ENCODE assay signal across 17 cellular contexts in the genomic region with DNA sequence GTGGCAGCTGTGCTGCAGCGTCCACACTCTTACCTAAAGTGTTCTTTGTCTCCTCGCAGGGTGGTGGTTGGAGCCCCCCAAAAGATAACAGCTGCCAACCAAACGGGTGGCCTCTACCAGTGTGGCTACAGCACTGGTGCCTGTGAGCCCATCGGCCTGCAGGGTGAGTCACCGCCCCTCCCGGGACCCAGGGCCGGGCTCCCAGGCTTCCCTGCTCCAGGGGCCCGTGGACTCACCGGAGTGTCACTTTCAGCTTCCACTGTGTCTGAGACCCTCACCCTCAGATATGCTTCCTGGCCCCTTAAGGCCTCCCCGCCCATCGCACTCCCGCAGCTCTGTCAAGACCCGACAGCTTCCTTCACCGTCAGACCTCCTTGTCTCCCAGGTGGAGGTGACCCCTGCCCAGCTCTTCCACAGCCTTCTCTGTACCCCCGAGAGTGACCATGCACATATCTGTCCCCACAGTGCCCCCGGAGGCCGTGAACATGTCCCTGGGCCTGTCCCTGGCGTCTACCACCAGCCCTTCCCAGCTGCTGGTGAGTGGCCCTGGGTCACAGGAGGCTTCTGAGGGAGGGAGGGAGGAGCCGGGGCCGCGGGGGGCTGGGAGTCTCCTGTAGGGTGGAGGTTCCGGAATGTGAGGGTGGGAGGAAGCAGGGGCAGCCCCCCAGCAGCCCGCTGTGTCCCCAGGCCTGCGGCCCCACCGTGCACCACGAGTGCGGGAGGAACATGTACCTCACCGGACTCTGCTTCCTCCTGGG. TPM values are rescaled to one million over a fixed set of nuclear protein-coding genes. Genes with fewer than 3 reads are reported as not detected.
DNase-seq lines count a peak whose midpoint lies in the region; ATAC-seq and TF ChIP-seq lines count a peak whose summit lies in the region.
"Had no signal": no experiment of that assay in that cellular context is flagged by ENCODE, and none has a peak within 500 bp of the region (broad histone marks: within the 10 kb centered on the region; RNA-seq: fewer than 3 reads in every experiment).

No MANE protein-coding gene starts in this region.

- DNase-seq in SK-N-SH (peak; percentile 17), LHCN-M2 (ENCODE audit: low read depth) (peak; percentile 6), iPS-NIHi11 (ENCODE audit: low spot score) (peak; percentile 52), NCI-H524 (lab: John Stamatoyannopoulos, UW) (no peak)
- DNase-seq: 8988T; activated CD8-positive, alpha-beta memory T cell treated with anti-CD3 and anti-CD28 coated beads, Interleukin-2, amount 50 U/mL, for 48 hours; NCI-H1105 treated with DMSO at 0.1 percent for 48 hours; NCI-H446 treated with DMSO at 0.1 percent for 48 hours; sigmoid colon had no signal

- H3K36me3 ChIP-seq in SK-N-SH (replicated peaks in 1 of 2; ENCODE audit: control insufficient read depth in 1 of 2, insufficient read depth in 2 of 2, low read length in 1 of 2): no peaks in the 10 kb centered on the region
- H3K36me3 ChIP-seq: gastrocnemius medialis, Peyer's patch, sigmoid colon had no signal

- no peak overlapping the region for H3K4me2 ChIP-seq in SK-N-SH

- H3K9me2 ChIP-seq in SK-N-SH: no peaks in the 10 kb centered on the region

- no peak for TF ChIP-seq EP300 in SK-N-SH (IDR thresholded peaks at IDR 0.05; ENCODE audit: borderline replicate concordance in 1 of 2, low read depth in 1 of 2, low read length in 1 of 2)

- H3K79me2 ChIP-seq in SK-N-SH (ENCODE audit: insufficient read depth): no peaks in the 10 kb centered on the region

- H3K9me3 ChIP-seq in SK-N-SH: no peaks in the 10 kb centered on the region
- H3K9me3 ChIP-seq: gastrocnemius medialis, Peyer's patch, sigmoid colon had no signal

- TF ChIP-seq RAD21 in SK-N-SH (IDR thresholded peaks at IDR 0.05; ENCODE audit: low read length): no peak

- POLR2A ChIA-PET in SK-N-SH (lab: Yijun Ruan, JAX): no interaction called here

- H3F3A ChIP-seq in SK-N-SH (replicated peaks; ENCODE audit: insufficient read depth): no peaks in the 10 kb centered on the region

- no peak overlapping the region for H3K4me3 ChIP-seq in SK-N-SH (ENCODE audit: low read depth in 2 of 2, low read length in 1 of 2)
- peak overlapping the region in 4 of 7 experiments; percentile 1 to 30 (median 20) for H3K4me3 ChIP-seq in skin epidermis
- H3K4me3 ChIP-seq: gastrocnemius medialis, Peyer's patch, sigmoid colon had no signal

- H3K9ac ChIP-seq in SK-N-SH: no peak overlapping the region

- no peak; the same call in 2 of the 3 replicates for ATAC-seq in SK-N-SH treated with all-trans-retinoic acid at 6 μM for 48 hours
- ATAC-seq in HG03460 (IDR thresholded peaks at IDR 0.05; ENCODE audit: unreplicated experiment): no peak
- ATAC-seq in GM18873 (IDR thresholded peaks at IDR 0.05; ENCODE audit: low FRiP score, unreplicated experiment): no peak

- CTCF ChIA-PET in SK-N-SH (lab: Yijun Ruan, JAX): no interaction called here

- TF ChIP-seq CTCF in SK-N-SH (IDR thresholded peaks at IDR 0.05): no peak

- WGBS in SK-N-SH (ENCODE audit: low lambda C conversion rate): 36% methylated on average over 16 of the region's 28 CpGs

- H3K27ac ChIP-seq in SK-N-SH (ENCODE audit: low read depth in 2 of 2, low read length in 1 of 2): no peak overlapping the region
- peak overlapping the region in 8 of 21 experiments; percentile 3 to 61 (median 37) for H3K27ac ChIP-seq in skin epidermis
- H3K27ac ChIP-seq: sigmoid colon had no signal

- H3K4me1 ChIP-seq in SK-N-SH (ENCODE audit: control insufficient read depth in 1 of 2, insufficient read depth in 2 of 2, low read depth in 1 of 2, low read length in 1 of 2): no peaks in the 10 kb centered on the region
- H3K4me1 ChIP-seq: sigmoid colon had no signal

- no peaks in the 10 kb centered on the region for H4K20me1 ChIP-seq in SK-N-SH (ENCODE audit: insufficient read depth)

- H3K27me3 ChIP-seq in SK-N-SH (ENCODE audit: insufficient read depth): peaks cover 28% of the 10 kb centered on the region
- H3K27me3 ChIP-seq: gastrocnemius medialis, Peyer's patch had no signal

- no peak overlapping the region for H2AFZ ChIP-seq in SK-N-SH (ENCODE audit: low read depth)

TF ChIP-seq in SK-N-SH, 30 proteins besides CTCF, POLR2A, EP300 and RAD21:
- TF ChIP-seq ELF1 (IDR thresholded peaks at IDR 0.05) (no peak), FOSL2 (IDR thresholded peaks at IDR 0.05; ENCODE audit: borderline replicate concordance, low read depth) (0 out of 2 replicates have a peak, but pooled peaks have one; percentile 10), TCF12 (IDR thresholded peaks at IDR 0.05) (no peak)

TF ChIP-seq in SK-N-SH treated with all-trans-retinoic acid at 6 μM for 48 hours, 23 proteins besides CTCF, POLR2A, EP300 and RAD21:
- TF ChIP-seq BACH2 (CRISPR knock-in tag; IDR thresholded peaks at IDR 0.05; ENCODE audit: borderline replicate concordance): no peak
- no peak for TF ChIP-seq ESRRG (CRISPR knock-in tag; IDR thresholded peaks at IDR 0.05)
- no peak for TF ChIP-seq TCF4 (CRISPR knock-in tag; IDR thresholded peaks at IDR 0.05; ENCODE audit: borderline replicate concordance)

RNA-seq across cellular contexts. Expression of gene ITGAX, which starts 1.8 kb away (rescaled TPM):
- 0.44 and 0.66 TPM in 2 replicates for polyA plus RNA-seq in SK-N-SH (2012; rRNA removed)
- polyA plus RNA-seq in SK-N-SH (2012; cell fraction: cytosol; rRNA removed): 0.30 and 0.38 TPM in 2 replicates
- 0.81 and 1.3 TPM in 2 replicates for polyA plus RNA-seq in SK-N-SH (2012; cell fraction: nucleus; rRNA removed)
- total RNA-seq in LHCN-M2 (2014; rRNA removed): not detected in 2 replicates
- polyA plus RNA-seq in LHCN-M2 (2012): not detected

RNA-seq across cellular contexts. Expression of gene ITGAD, which starts 36.4 kb away (rescaled TPM):
- not detected in 2 replicates for polyA plus RNA-seq in SK-N-SH (2012; rRNA removed)
- polyA plus RNA-seq in SK-N-SH (2012; cell fraction: cytosol; rRNA removed): not detected in 2 replicates
- not detected in 2 replicates for polyA plus RNA-seq in SK-N-SH (2012; cell fraction: nucleus; rRNA removed)
- total RNA-seq in LHCN-M2 (2014; rRNA removed): not detected in 2 replicates
- polyA plus RNA-seq in LHCN-M2 (2012): not detected
- total RNA-seq: gastrocnemius medialis, kidney epithelial cell, sigmoid colon, temporal lobe had no signal

Comparison
In these comparisons a context has a peak if more than half of its experiments do, and no peak if none do; other contexts are left out.
1. DNase-seq: peak in SK-N-SH (single experiment), LHCN-M2 (single experiment) and iPS-NIHi11 (single experiment); none in NCI-H524 (0 of 2).
2. H3K4me3 ChIP-seq: peak in skin epidermis (4 of 7); none in SK-N-SH (0 of 2).